Comparison of ENCODE assay signal across 12 cellular contexts in genomic region chr2:131394147-131394931, GRCh38. TPM values are rescaled to one million over a fixed set of nuclear protein-coding genes. Genes with fewer than 3 reads are reported as not detected.
DNase-seq lines count a peak whose midpoint lies in the region; FAIRE-seq and TF ChIP-seq lines count a peak whose summit lies in the region.
"Had no signal": no experiment of that assay in that cellular context is flagged by ENCODE, and none has a peak within 500 bp of the region (broad histone marks: within the 10 kb centered on the region; RNA-seq: fewer than 3 reads in every experiment).

No MANE protein-coding gene starts in this region.

- no peak for TF ChIP-seq CTCF in esophagus squamous epithelium (IDR thresholded peaks at IDR 0.05)
- no peak for TF ChIP-seq CTCF in nephron (IDR thresholded peaks at IDR 0.05; ENCODE audit: unreplicated experiment in 3 of 3)

- H3K27me3 ChIP-seq in esophagus squamous epithelium = peaks cover 0 to 36% (median 0%) of the 10 kb centered on the region in 4 donors

- peak; percentile 16; the same call in 1 of the 2 replicates for TF ChIP-seq RAD21 in Ishikawa (IDR thresholded peaks at IDR 0.05; ENCODE audit: low read depth)

- no peaks in the 10 kb centered on the region for H3K36me3 Mint-ChIP-seq in nephron (ENCODE audit: low read depth)
- H3K36me3 Mint-ChIP-seq: brain had no signal

- H3K27ac Mint-ChIP-seq in nephron = peak overlapping the region in 2 of 3 experiments; percentile 46 to 63
- H3K27ac Mint-ChIP-seq: T-helper 17 cell had no signal

- peak overlapping the region in 3 of 4 donors; percentile 4 to 39 (median 14) for H3K4me3 ChIP-seq in esophagus squamous epithelium

- intact Hi-C loops in esophagus squamous epithelium (cut with DNase I) = no loop called here

- H3K27me3 Mint-ChIP-seq in nephron (ENCODE audit: low read depth) = peaks cover 38% of the 10 kb centered on the region

- no peaks in the 10 kb centered on the region for H3K9me3 ChIP-seq in esophagus squamous epithelium

- TF ChIP-seq POLR2A in esophagus squamous epithelium (IDR thresholded peaks at IDR 0.05) (no peak), H54 (IDR thresholded peaks at IDR 0.05; ENCODE audit: low read depth, low read length) (no peak)

- peak overlapping the region; percentile 68 to 84 (median 83) for H3K4me3 Mint-ChIP-seq in nephron
- H3K4me3 Mint-ChIP-seq: T-helper 17 cell had no signal

- H3K9me3 Mint-ChIP-seq in nephron = no peaks in the 10 kb centered on the region

- in situ Hi-C loops in G401 (cut with HindIII; ENCODE audit: low sequenced_read_pairs) = no loop called here

- 26 to 73% methylated on average over 6 to 15 of the region's 45 CpGs for WGBS in esophagus squamous epithelium, 2 donors

- FAIRE-seq in H54 (lab: Jason Lieb, UNC) = no peak

- DNase-seq in DMS153 (lab: John Stamatoyannopoulos, UW) = peak; percentile 33
- no peak for DNase-seq in esophagus squamous epithelium (lab: John Stamatoyannopoulos, UW)
- DNase-seq in NCI-H2029 treated with DMSO at 0.1 percent for 48 hours (lab: John Stamatoyannopoulos, UW) = no peak
- DNase-seq in GDM1 (lab: John Stamatoyannopoulos, UW) = no peak
- DNase-seq in H54 (ENCODE audit: insufficient read length, low spot score) = no peak
- DNase-seq in G401 (ENCODE audit: low spot score) = no peak
- DNase-seq: NCI-H1417, T-helper 17 cell had no signal

- no peak for TF ChIP-seq EP300 in Ishikawa (IDR thresholded peaks at IDR 0.05; ENCODE audit: borderline replicate concordance)

- H3K36me3 ChIP-seq in esophagus squamous epithelium = no peaks in the 10 kb centered on the region

- no peak overlapping the region for H3K27ac ChIP-seq in esophagus squamous epithelium

- H3K4me1 ChIP-seq in esophagus squamous epithelium = peaks cover 0 to 11% (median 0%) of the 10 kb centered on the region in 3 donors

- H3K4me1 Mint-ChIP-seq in nephron = peaks cover 4% of the 10 kb centered on the region
- H3K4me1 Mint-ChIP-seq: T-helper 17 cell had no signal

TF ChIP-seq in Ishikawa, 13 proteins besides CTCF, POLR2A, EP300 and RAD21:
- TF ChIP-seq, protein P1, sequence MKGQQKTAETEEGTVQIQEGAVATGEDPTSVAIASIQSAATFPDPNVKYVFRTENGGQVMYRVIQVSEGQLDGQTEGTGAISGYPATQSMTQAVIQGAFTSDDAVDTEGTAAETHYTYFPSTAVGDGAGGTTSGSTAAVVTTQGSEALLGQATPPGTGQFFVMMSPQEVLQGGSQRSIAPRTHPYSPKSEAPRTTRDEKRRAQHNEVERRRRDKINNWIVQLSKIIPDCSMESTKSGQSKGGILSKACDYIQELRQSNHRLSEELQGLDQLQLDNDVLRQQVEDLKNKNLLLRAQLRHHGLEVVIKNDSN (IDR thresholded peaks at IDR 0.05) = no peak
- no peak for TF ChIP-seq NFIC (IDR thresholded peaks at IDR 0.05)
- no peak for TF ChIP-seq CREB1 (IDR thresholded peaks at IDR 0.05; ENCODE audit: low read depth)
- no peak for TF ChIP-seq TEAD4 (IDR thresholded peaks at IDR 0.05)
- TF ChIP-seq ZBTB7A (IDR thresholded peaks at IDR 0.05; ENCODE audit: low read depth) = no peak
- TF ChIP-seq EGR1 (IDR thresholded peaks at IDR 0.05) = no peak
- TF ChIP-seq, protein P2, sequence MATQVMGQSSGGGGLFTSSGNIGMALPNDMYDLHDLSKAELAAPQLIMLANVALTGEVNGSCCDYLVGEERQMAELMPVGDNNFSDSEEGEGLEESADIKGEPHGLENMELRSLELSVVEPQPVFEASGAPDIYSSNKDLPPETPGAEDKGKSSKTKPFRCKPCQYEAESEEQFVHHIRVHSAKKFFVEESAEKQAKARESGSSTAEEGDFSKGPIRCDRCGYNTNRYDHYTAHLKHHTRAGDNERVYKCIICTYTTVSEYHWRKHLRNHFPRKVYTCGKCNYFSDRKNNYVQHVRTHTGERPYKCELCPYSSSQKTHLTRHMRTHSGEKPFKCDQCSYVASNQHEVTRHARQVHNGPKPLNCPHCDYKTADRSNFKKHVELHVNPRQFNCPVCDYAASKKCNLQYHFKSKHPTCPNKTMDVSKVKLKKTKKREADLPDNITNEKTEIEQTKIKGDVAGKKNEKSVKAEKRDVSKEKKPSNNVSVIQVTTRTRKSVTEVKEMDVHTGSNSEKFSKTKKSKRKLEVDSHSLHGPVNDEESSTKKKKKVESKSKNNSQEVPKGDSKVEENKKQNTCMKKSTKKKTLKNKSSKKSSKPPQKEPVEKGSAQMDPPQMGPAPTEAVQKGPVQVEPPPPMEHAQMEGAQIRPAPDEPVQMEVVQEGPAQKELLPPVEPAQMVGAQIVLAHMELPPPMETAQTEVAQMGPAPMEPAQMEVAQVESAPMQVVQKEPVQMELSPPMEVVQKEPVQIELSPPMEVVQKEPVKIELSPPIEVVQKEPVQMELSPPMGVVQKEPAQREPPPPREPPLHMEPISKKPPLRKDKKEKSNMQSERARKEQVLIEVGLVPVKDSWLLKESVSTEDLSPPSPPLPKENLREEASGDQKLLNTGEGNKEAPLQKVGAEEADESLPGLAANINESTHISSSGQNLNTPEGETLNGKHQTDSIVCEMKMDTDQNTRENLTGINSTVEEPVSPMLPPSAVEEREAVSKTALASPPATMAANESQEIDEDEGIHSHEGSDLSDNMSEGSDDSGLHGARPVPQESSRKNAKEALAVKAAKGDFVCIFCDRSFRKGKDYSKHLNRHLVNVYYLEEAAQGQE (IDR thresholded peaks at IDR 0.05; ENCODE audit: low read depth) = no peak
- TF ChIP-seq TAF1 (IDR thresholded peaks at IDR 0.05; ENCODE audit: low read depth) = no peak
- TF ChIP-seq, protein P3, sequence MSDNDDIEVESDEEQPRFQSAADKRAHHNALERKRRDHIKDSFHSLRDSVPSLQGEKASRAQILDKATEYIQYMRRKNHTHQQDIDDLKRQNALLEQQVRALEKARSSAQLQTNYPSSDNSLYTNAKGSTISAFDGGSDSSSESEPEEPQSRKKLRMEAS (IDR thresholded peaks at IDR 0.05) = no peak
- TF ChIP-seq CEBPB (IDR thresholded peaks at IDR 0.05) = no peak
- no peak for TF ChIP-seq YY1 (IDR thresholded peaks at IDR 0.05; ENCODE audit: low read depth)
- no peak for TF ChIP-seq FOXM1 (IDR thresholded peaks at IDR 0.05; ENCODE audit: borderline replicate concordance, low read depth)
- no peak for TF ChIP-seq TCF12 (IDR thresholded peaks at IDR 0.05; ENCODE audit: low read depth)

RNA-seq across cellular contexts. Expression of gene RAB6D, which starts 30.4 kb away (rescaled TPM):
- total RNA-seq in esophagus squamous epithelium = under 1 TPM in 1 of 4 donors, not detected in 3; 0.15 TPM
- 0.06 TPM in 1 of 2 replicates, not detected in the other for total RNA-seq in G401 (2014; rRNA removed; shearing (Covaris generic))
- total RNA-seq: mononuclear cell, T-helper 17 cell had no signal
